ENCODE assay signal across 27 cellular contexts in the genomic region with DNA sequence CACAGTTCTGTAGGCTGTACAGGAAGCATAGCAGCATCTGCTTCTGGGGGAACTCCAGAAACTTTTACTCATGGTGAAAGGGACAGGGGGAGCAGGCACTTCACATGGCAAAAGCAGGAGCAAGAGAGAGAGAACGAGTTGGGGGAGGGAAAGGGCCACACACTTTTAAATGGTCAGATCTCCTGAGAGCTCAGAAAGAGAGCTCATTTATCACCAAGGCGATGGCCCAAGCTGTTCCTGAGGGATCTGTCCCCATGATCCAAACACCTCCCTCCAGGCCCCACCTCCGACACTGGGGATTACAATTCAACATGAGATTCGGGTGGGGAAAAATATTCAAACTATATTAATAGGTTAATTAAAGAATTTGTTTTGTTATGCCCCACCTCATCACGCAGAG.
"Had no signal": no experiment of that assay in that cellular context is flagged by ENCODE, and none has a peak within 500 bp of the region (broad histone marks: within the 10 kb centered on the region; RNA-seq: fewer than 3 reads in every experiment).

No MANE protein-coding gene starts in this region.

- H3K27me3 ChIP-seq: ascending aorta, brain microvascular endothelial cell, hepatocyte, stomach, suprapubic skin, tibial nerve had no signal

- H3K4me1 Mint-ChIP-seq: neural crest cell; stimulated activated effector memory CD8-positive, alpha-beta T cell treated with anti-CD3 and anti-CD28 coated beads, Interleukin-12 subunit alpha, Interleukin-12 subunit beta, amount 100 ng/mL, for 72 hours had no signal

- H3K27ac ChIP-seq: ascending aorta, brain microvascular endothelial cell, stomach, suprapubic skin, tibial nerve, VCaP had no signal

- H3K9me3 ChIP-seq: ascending aorta, mucosa of descending colon, suprapubic skin, tibial nerve had no signal

- H3K36me3 Mint-ChIP-seq: activated naive CD4-positive, alpha-beta T cell treated with anti-CD3 and anti-CD28 coated beads, Interleukin-2, amount 50 U/mL, for 72 hours; stimulated activated effector memory CD8-positive, alpha-beta T cell treated with anti-CD3 and anti-CD28 coated beads, Interleukin-12 subunit alpha, Interleukin-12 subunit beta, amount 100 ng/mL, for 72 hours had no signal

- ATAC-seq: activated CD8-positive, alpha-beta T cell treated with anti-CD3 and anti-CD28 coated beads, Interleukin-2, amount 10 ng/mL, durations not matched to agents 7 days and 5 days; activated naive CD4-positive, alpha-beta T cell treated with anti-CD3 and anti-CD28 coated beads, Interleukin-2, amount 50 U/mL, for 72 hours; esophagus mucosa; left ventricle myocardium superior; mucosa of descending colon; sciatic nerve; stimulated activated effector memory CD8-positive, alpha-beta T cell treated with anti-CD3 and anti-CD28 coated beads, Interleukin-12 subunit alpha, Interleukin-12 subunit beta, amount 100 ng/mL, for 72 hours had no signal

- H3K27ac Mint-ChIP-seq: activated CD8-positive, alpha-beta T cell treated with anti-CD3 and anti-CD28 coated beads, Interleukin-2, amount 10 ng/mL, durations not matched to agents 7 days and 5 days; activated naive CD4-positive, alpha-beta T cell treated with anti-CD3 and anti-CD28 coated beads, Interleukin-2, amount 50 U/mL, for 72 hours; stimulated activated effector memory CD8-positive, alpha-beta T cell treated with anti-CD3 and anti-CD28 coated beads, Interleukin-12 subunit alpha, Interleukin-12 subunit beta, amount 100 ng/mL, for 72 hours had no signal

- H3K4me1 ChIP-seq: ascending aorta, stomach, suprapubic skin had no signal

- H3K9me3 Mint-ChIP-seq: neural crest cell had no signal

- H3K4me3 ChIP-seq: ascending aorta, hepatocyte, mucosa of descending colon, stomach, suprapubic skin, tibial nerve had no signal

- DNase-seq: activated CD4-positive, alpha-beta T cell treated with anti-CD3 and anti-CD28 coated beads for 1 hour; activated CD4-positive, alpha-beta T cell treated with anti-CD3 and anti-CD28 coated beads, Interleukin-2, amount 50 U/mL, for 1 hour; activated CD8-positive, alpha-beta T cell treated with anti-CD3 and anti-CD28 coated beads, Interleukin-2, amount 10 ng/mL, durations not matched to agents 7 days and 5 days; activated gamma-delta T cell treated with Interleukin-2 at 50 U/mL for 16 hours; brain microvascular endothelial cell; central memory CD4-positive, alpha-beta T cell; dermis blood vessel endothelial cell; effector memory CD4-positive, alpha-beta T cell; foreskin melanocyte; glutamatergic neuron; kidney glomerular epithelial cell; left ventricle myocardium superior; mucosa of descending colon; posterior cingulate gyrus; small intestine; stimulated activated CD4-positive, alpha-beta T cell treated with anti-CD3 and anti-CD28 coated beads, Interleukin-2, amount 100 ng/mL, for 24 hours; stomach had no signal

- H3K36me3 ChIP-seq: ascending aorta, brain microvascular endothelial cell, stomach, suprapubic skin, tibial nerve had no signal

- H3K4me3 Mint-ChIP-seq: activated CD8-positive, alpha-beta T cell treated with anti-CD3 and anti-CD28 coated beads, Interleukin-2, amount 10 ng/mL, durations not matched to agents 7 days and 5 days; neural crest cell; stimulated activated effector memory CD8-positive, alpha-beta T cell treated with anti-CD3 and anti-CD28 coated beads, Interleukin-12 subunit alpha, Interleukin-12 subunit beta, amount 100 ng/mL, for 72 hours had no signal
